1 cellular context compared by ENCODE assay signal in genomic region chr15:67036775-67037555, GRCh38.
A peak's percentile ranks its signal among the peaks of the same experiment; 100 is the strongest.
TF ChIP-seq lines count a peak whose summit lies in the region.

No MANE protein-coding gene starts in this region.

TF ChIP-seq in SK-N-SH treated with all-trans-retinoic acid at 6 μM for 48 hours, 23 proteins besides CTCF, POLR2A, EP300 and RAD21:
- TF ChIP-seq, protein P1, sequence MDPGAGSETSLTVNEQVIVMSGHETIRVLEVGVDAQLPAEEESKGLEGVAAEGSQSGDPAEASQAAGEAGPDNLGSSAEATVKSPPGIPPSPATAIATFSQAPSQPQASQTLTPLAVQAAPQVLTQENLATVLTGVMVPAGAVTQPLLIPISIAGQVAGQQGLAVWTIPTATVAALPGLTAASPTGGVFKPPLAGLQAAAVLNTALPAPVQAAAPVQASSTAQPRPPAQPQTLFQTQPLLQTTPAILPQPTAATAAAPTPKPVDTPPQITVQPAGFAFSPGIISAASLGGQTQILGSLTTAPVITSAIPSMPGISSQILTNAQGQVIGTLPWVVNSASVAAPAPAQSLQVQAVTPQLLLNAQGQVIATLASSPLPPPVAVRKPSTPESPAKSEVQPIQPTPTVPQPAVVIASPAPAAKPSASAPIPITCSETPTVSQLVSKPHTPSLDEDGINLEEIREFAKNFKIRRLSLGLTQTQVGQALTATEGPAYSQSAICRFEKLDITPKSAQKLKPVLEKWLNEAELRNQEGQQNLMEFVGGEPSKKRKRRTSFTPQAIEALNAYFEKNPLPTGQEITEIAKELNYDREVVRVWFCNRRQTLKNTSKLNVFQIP (CRISPR knock-in tag; IDR thresholded peaks at IDR 0.05; ENCODE audit: borderline replicate concordance, low read depth): no peak
- TF ChIP-seq ZFP3 (CRISPR knock-in tag; IDR thresholded peaks at IDR 0.05) (0 out of 2 replicates have a peak, but pooled peaks have one; percentile 65), ZNF565 (CRISPR knock-in tag; conservative IDR thresholded peaks at IDR 0.05; ENCODE audit: low read depth) (no peak), SNAI2 (CRISPR knock-in tag; IDR thresholded peaks at IDR 0.05) (no peak)
